26 cellular contexts compared by ENCODE assay signal in the genomic region with DNA sequence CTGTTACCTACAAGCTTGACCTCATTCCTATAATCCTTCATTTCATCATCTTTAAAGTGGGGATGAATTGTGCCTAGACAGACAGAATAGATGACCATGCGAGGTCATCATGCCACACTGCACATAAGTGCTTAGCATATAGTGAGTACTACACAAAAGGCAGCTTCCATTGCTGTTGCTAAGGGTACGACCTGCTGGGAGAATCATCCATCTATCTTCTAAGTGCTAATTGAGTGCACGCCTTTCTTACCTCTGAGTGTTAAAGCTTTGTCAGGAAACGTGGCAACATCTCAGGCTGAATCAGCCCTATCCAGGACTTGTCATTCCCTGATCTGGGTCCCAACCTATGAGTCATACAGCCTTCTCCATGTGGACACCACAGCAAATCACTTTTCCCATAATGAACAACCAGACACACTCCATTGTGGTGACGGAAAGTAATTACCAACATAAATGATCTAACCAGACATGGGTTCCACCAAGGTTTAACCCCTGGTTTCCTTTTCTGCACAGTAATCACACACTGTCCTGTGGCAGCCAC.
DNase-seq lines count a peak whose midpoint lies in the region; ATAC-seq, FAIRE-seq and TF ChIP-seq lines count a peak whose summit lies in the region.
"Had no signal": no experiment of that assay in that cellular context is flagged by ENCODE, and none has a peak within 500 bp of the region (broad histone marks: within the 10 kb centered on the region; RNA-seq: fewer than 3 reads in every experiment).

No MANE protein-coding gene starts in this region.

- DNase-seq in Daoy (ENCODE audit: low read depth) (peak; percentile 48), RKO (ENCODE audit: low spot score) (peak; percentile 22), bronchial epithelial cell (ENCODE audit: low read depth) (peak; percentile 91), kidney tubule cell (ENCODE audit: low spot score) (peak; percentile 99)
- DNase-seq in activated naive CD4-positive, alpha-beta T cell treated with anti-CD3 and anti-CD28 coated beads, Interleukin-2, amount 50 U/mL, for 16 hours: no peak
- DNase-seq: activated B cell treated with CpG ODN at 0.5 μM for 24 hours; activated CD4-positive, alpha-beta T cell treated with anti-CD3 and anti-CD28 coated beads, Interleukin-2, amount 50 U/mL, for 1 hour; amygdala; DND-41; endodermal cell; KG1; midbrain; MV-4-11; naive thymus-derived CD4-positive, alpha-beta T cell; NCI-H146; nucleus accumbens; PC-3; psoas muscle; SIG-M5; stimulated activated naive CD8-positive, alpha-beta T cell treated with anti-CD3 and anti-CD28 coated beads, Interleukin-15, amount 100 ng/mL, for 72 hours; T1000; tibial artery had no signal

- ATAC-seq in GM19324 (IDR thresholded peaks at IDR 0.05; ENCODE audit: low FRiP score, unreplicated experiment): no peak
- no peak for ATAC-seq in GM18907 (IDR thresholded peaks at IDR 0.05; ENCODE audit: unreplicated experiment)
- ATAC-seq: naive thymus-derived CD4-positive, alpha-beta T cell; PC-3; psoas muscle; stimulated activated naive CD8-positive, alpha-beta T cell treated with anti-CD3 and anti-CD28 coated beads, Interleukin-15, amount 100 ng/mL, for 72 hours had no signal

- H3K27me3 ChIP-seq in bronchial epithelial cell (ENCODE audit: control insufficient read depth, insufficient read depth, low read length): no peaks in the 10 kb centered on the region
- H3K27me3 ChIP-seq: BLaER1, tibial artery had no signal

- no peak for FAIRE-seq in bronchial epithelial cell (lab: Jason Lieb, UNC)
- FAIRE-seq: HTR-8/SVneo had no signal

- TF ChIP-seq CTCF in bronchial epithelial cell (IDR thresholded peaks at IDR 0.05; ENCODE audit: insufficient read depth, low read length, severe bottlenecking): no peak

- H3K4me3 ChIP-seq in bronchial epithelial cell (ENCODE audit: low read depth, low read length): no peak overlapping the region
- H3K4me3 ChIP-seq: BLaER1, psoas muscle, tibial artery had no signal

- H3K36me3 ChIP-seq in bronchial epithelial cell (ENCODE audit: control insufficient read depth, insufficient read depth, low read length): no peaks in the 10 kb centered on the region
- H3K36me3 ChIP-seq: BLaER1, tibial artery had no signal
